In genomic region chr6:72140795-72141194, GRCh38 we compare ENCODE assay signal across 12 cellular contexts.
DNase-seq lines count a peak whose midpoint lies in the region; ATAC-seq and TF ChIP-seq lines count a peak whose summit lies in the region.
"Had no signal": no experiment of that assay in that cellular context is flagged by ENCODE, and none has a peak within 500 bp of the region (broad histone marks: within the 10 kb centered on the region; RNA-seq: fewer than 3 reads in every experiment).

No MANE protein-coding gene starts in this region.

- H3K9me2 ChIP-seq in GM23248 (ENCODE audit: insufficient read depth), result no peaks in the 10 kb centered on the region
- no peaks in the 10 kb centered on the region for H3K9me2 ChIP-seq in PC-3 (replicated peaks; ENCODE audit: low read length)

- H3K4me1 ChIP-seq in GM23248 (ENCODE audit: insufficient read depth) (no peaks in the 10 kb centered on the region), PC-3 (ENCODE audit: insufficient read depth, low read length) (no peaks in the 10 kb centered on the region), trophoblast cell (ENCODE audit: control insufficient read depth in 1 of 2, insufficient read depth in 2 of 2, low read length in 2 of 2) (no peaks in the 10 kb centered on the region)
- no peaks in the 10 kb centered on the region for H3K4me1 ChIP-seq in effector memory CD4-positive, alpha-beta T cell (ENCODE audit: control insufficient read depth, insufficient read depth, low read length, poor library complexity, severe bottlenecking)

- in situ Hi-C loops in GM23248 (cut with MboI), result no loop called here

- BruUV-seq in PC-3 (replicated peaks; lab: Mats Ljungman, UMichigan), result no TSS peak

- CTCF ChIA-PET in PC-3 (lab: Charles Lee), result no interaction called here

- H3K4me2 ChIP-seq in GM23248 (ENCODE audit: unreplicated experiment), result no peak overlapping the region
- no peak overlapping the region for H3K4me2 ChIP-seq in PC-3 (ENCODE audit: low read length)
- no peak overlapping the region for H3K4me2 ChIP-seq in trophoblast cell (ENCODE audit: low read length)

- H2AFZ ChIP-seq in GM23248, result no peak overlapping the region
- no peak overlapping the region for H2AFZ ChIP-seq in PC-3 (ENCODE audit: low read length)
- no peak overlapping the region for H2AFZ ChIP-seq in trophoblast cell (ENCODE audit: insufficient read depth, low read length, poor library complexity)

- H3K4ac ChIP-seq in trophoblast cell (ENCODE audit: low read depth, low read length), result no peak overlapping the region

- no peak overlapping the region for H3K9ac ChIP-seq in GM23248
- H3K9ac ChIP-seq in PC-3 (ENCODE audit: low read length), result no peak overlapping the region
- no peak overlapping the region for H3K9ac ChIP-seq in trophoblast cell (ENCODE audit: low read length)

- no peaks in the 10 kb centered on the region for H3K79me1 ChIP-seq in trophoblast cell (ENCODE audit: low read length)

- H2BK120ac ChIP-seq in trophoblast cell (ENCODE audit: insufficient read depth, low read length, poor library complexity), result no peak overlapping the region

- H3F3A ChIP-seq in GM23248 (ENCODE audit: insufficient read depth) (no peaks in the 10 kb centered on the region), PC-3 (ENCODE audit: low read length, unreplicated experiment) (no peaks in the 10 kb centered on the region)

- H4K91ac ChIP-seq in trophoblast cell (ENCODE audit: low read depth, low read length), result no peak overlapping the region

- H2AK5ac ChIP-seq in trophoblast cell (ENCODE audit: low read length), result no peak overlapping the region

- H3K27me3 ChIP-seq in GM23248 (replicated peaks; ENCODE audit: insufficient read depth) (no peaks in the 10 kb centered on the region), PC-3 (ENCODE audit: low read length) (no peaks in the 10 kb centered on the region), trophoblast cell (ENCODE audit: insufficient read depth, low read length) (no peaks in the 10 kb centered on the region)
- H3K27me3 ChIP-seq in effector memory CD4-positive, alpha-beta T cell (replicated peaks; ENCODE audit: control insufficient read depth, insufficient read depth, low read length, poor library complexity, severe bottlenecking), result no peaks in the 10 kb centered on the region

- TF ChIP-seq CTCF in 22Rv1 (IDR thresholded peaks at IDR 0.05) (peak; percentile 33; the same call in 1 of the 2 replicates), PC-3 (conservative IDR thresholded peaks at IDR 0.05; ENCODE audit: low read depth, low read length) (peak; percentile 44; the same call in 1 of the 2 replicates), fibroblast of mammary gland (conservative IDR thresholded peaks at IDR 0.05; ENCODE audit: control insufficient read depth, insufficient read depth, low read depth, low read length) (no peak)

- H3K79me2 ChIP-seq in GM23248 (ENCODE audit: insufficient read depth), result no peaks in the 10 kb centered on the region
- no peaks in the 10 kb centered on the region for H3K79me2 ChIP-seq in PC-3 (ENCODE audit: low read length)
- no peaks in the 10 kb centered on the region for H3K79me2 ChIP-seq in trophoblast cell (ENCODE audit: control insufficient read depth, insufficient read depth, low read length, poor library complexity)

- no peak overlapping the region for H3K27ac ChIP-seq in 22Rv1
- no peak overlapping the region for H3K27ac ChIP-seq in GM23248
- no peak overlapping the region for H3K27ac ChIP-seq in PC-3 (ENCODE audit: low read length)
- no peak overlapping the region for H3K27ac ChIP-seq in trophoblast cell (ENCODE audit: low read depth, low read length)
- H3K27ac ChIP-seq in effector memory CD4-positive, alpha-beta T cell (ENCODE audit: insufficient read depth, low read length, poor library complexity, severe bottlenecking), result no peak overlapping the region

- H3K23ac ChIP-seq in trophoblast cell (ENCODE audit: low read length), result no peak overlapping the region

- no peak overlapping the region for H4K12ac ChIP-seq in trophoblast cell (ENCODE audit: low read depth, low read length)

- no peaks in the 10 kb centered on the region for H3K9me3 ChIP-seq in GM23248 (ENCODE audit: low read depth)
- no peaks in the 10 kb centered on the region for H3K9me3 ChIP-seq in PC-3 (ENCODE audit: low read length)
- no peaks in the 10 kb centered on the region for H3K9me3 ChIP-seq in trophoblast cell (ENCODE audit: insufficient read depth, low read depth, low read length)
- H3K9me3 ChIP-seq in effector memory CD4-positive, alpha-beta T cell (ENCODE audit: control insufficient read depth, low read length), result no peaks in the 10 kb centered on the region

- POLR2A ChIA-PET in PC-3 (lab: Charles Lee; ENCODE audit: unreplicated experiment), result no interaction called here

- H3K36me3 ChIP-seq in GM23248 (ENCODE audit: low read depth) (no peaks in the 10 kb centered on the region), PC-3 (ENCODE audit: low read depth, low read length) (no peaks in the 10 kb centered on the region), trophoblast cell (ENCODE audit: control insufficient read depth in 1 of 2, insufficient read depth in 2 of 2, low read length in 2 of 2) (no peaks in the 10 kb centered on the region)
- no peaks in the 10 kb centered on the region for H3K36me3 ChIP-seq in effector memory CD4-positive, alpha-beta T cell (ENCODE audit: control insufficient read depth, insufficient read depth, low read length)

- no peak overlapping the region for H3K14ac ChIP-seq in trophoblast cell (ENCODE audit: low read length)

- no peak for ATAC-seq in PC-3

- H3K18ac ChIP-seq in trophoblast cell (ENCODE audit: low read length), result no peak overlapping the region

- H2BK5ac ChIP-seq in trophoblast cell (ENCODE audit: low read depth, low read length, poor library complexity), result no peak overlapping the region

- no peak overlapping the region for H4K8ac ChIP-seq in trophoblast cell (ENCODE audit: low read depth, low read length)

- H4K20me1 ChIP-seq in GM23248 (ENCODE audit: insufficient read depth), result no peaks in the 10 kb centered on the region
- no peaks in the 10 kb centered on the region for H4K20me1 ChIP-seq in PC-3 (ENCODE audit: low read length)

- intact Hi-C loops in PC-3 (cut with micrococcal nuclease), result loop anchor here (1.0 to 10.0 kb wide), 3 partner anchors 107 to 444 kb away; no protein-coding TSS in a partner anchor

- H2BK12ac ChIP-seq in trophoblast cell (ENCODE audit: low read length), result no peak overlapping the region

- DNase-seq in GM23248, result peak; percentile 22
- peak; percentile 33 for DNase-seq in PC-3
- peak; percentile 4 for DNase-seq in fibroblast of mammary gland (ENCODE audit: low read depth)
- no peak for DNase-seq in NCI-H1436 (lab: John Stamatoyannopoulos, UW)
- DNase-seq in trophoblast cell, result no peak
- DNase-seq in effector memory CD4-positive, alpha-beta T cell, result no peak
- DNase-seq in NCI-H1417 treated with DMSO at 0.1 percent for 48 hours (lab: John Stamatoyannopoulos, UW), result no peak
- DNase-seq: DMS79 treated with DMSO at 0.1 percent for 48 hours; effector CD4-positive, alpha-beta T cell; kidney; NCI-H2171 had no signal

- H3K4me3 ChIP-seq in GM23248 (no peak overlapping the region), PC-3 (ENCODE audit: low read length) (no peak overlapping the region), fibroblast of mammary gland (ENCODE audit: control insufficient read depth, low read depth, low read length) (no peak overlapping the region), trophoblast cell (ENCODE audit: low read depth, low read length) (no peak overlapping the region)
- H3K4me3 ChIP-seq in effector memory CD4-positive, alpha-beta T cell (ENCODE audit: insufficient read depth, low read depth, low read length, poor library complexity, severe bottlenecking), result no peak overlapping the region

Comparison
In these comparisons a context has a peak if more than half of its experiments do, and no peak if none do; other contexts are left out.
1. DNase-seq: peak in GM23248 (single experiment), PC-3 (single experiment) and fibroblast of mammary gland (single experiment); none in NCI-H1436 (single experiment), trophoblast cell (0 of 2), effector memory CD4-positive, alpha-beta T cell (0 of 3) and NCI-H1417 treated with DMSO at 0.1 percent for 48 hours (single experiment).